1 cellular context compared by ENCODE assay signal in the genomic region with DNA sequence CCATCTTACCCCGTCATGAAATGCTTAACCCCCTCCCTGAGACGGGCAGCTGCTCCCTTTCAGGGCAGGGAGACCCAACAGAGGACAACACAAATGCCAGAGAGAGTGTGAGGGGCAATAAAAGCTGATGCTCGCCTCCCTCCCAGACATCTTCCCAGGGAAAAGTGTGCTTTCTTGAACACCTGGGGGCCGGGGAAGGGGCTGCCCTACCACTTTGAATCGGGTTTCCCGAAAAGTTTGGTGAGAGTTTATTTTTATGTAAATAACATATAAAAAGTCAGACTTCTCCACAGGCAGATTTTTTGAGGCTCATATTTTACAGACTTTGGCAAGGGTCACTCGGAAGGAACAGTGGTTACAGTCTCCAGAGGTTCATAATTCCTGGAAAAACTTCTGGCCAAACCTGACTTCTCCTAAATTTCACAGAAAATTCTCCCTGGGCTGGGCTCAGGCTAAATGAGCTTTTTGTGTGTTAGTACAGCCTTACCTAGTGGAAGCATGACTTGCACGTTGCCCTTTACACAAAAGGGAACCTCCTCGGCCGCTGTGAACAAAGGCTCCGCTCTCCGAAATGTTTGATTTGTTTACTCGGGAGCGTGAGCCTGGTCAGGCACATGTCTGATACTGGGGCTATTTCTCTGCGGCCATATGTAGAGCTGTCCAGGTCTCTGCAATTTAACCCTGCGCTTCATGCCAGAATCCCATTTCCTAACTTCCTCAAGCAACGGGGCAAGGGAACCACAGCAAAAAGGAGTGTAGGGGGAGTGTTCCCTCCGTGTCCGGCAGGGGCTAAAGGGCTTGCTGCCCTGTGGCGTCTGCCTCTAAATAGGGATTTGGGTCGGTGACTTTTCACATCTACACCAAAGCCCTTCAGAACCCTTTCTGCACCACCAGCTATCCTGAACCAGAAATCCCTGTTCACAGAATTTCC.
TF ChIP-seq lines count a peak whose summit lies in the region.

No MANE protein-coding gene starts in this region.

TF ChIP-seq in H1, 55 proteins besides CTCF, POLR2A, EP300 and RAD21:
- no peak for TF ChIP-seq NANOG (IDR thresholded peaks at IDR 0.05; ENCODE audit: insufficient read depth, low read depth, low read length, poor library complexity, severe bottlenecking)
- TF ChIP-seq TAF1 (IDR thresholded peaks at IDR 0.05; ENCODE audit: low read depth, low read length), result no peak
- no peak for TF ChIP-seq RNF2 (IDR thresholded peaks at IDR 0.05; ENCODE audit: borderline replicate concordance, low read depth, low read length, missing control alignments, poor library complexity, severe bottlenecking)
- TF ChIP-seq TAF7 (optimal IDR thresholded peaks at IDR 0.05; ENCODE audit: borderline replicate concordance, low read depth, low read length), result no peak
- no peak for TF ChIP-seq CBX8 (IDR thresholded peaks at IDR 0.05; ENCODE audit: borderline replicate concordance, low read depth, low read length)
- TF ChIP-seq MAFK (IDR thresholded peaks at IDR 0.05; ENCODE audit: low read depth, low read length), result no peak
- no peak for TF ChIP-seq PHF8 (conservative IDR thresholded peaks at IDR 0.05; ENCODE audit: low read depth, low read length)
- no peak for TF ChIP-seq CBX5 (IDR thresholded peaks at IDR 0.05; ENCODE audit: low read depth, low read length)
- TF ChIP-seq CREB1 (IDR thresholded peaks at IDR 0.05), result no peak
- no peak for TF ChIP-seq SP2 (IDR thresholded peaks at IDR 0.05; ENCODE audit: low read length)
- no peak for TF ChIP-seq RXRA (IDR thresholded peaks at IDR 0.05; ENCODE audit: insufficient read depth, low read depth, low read length)
- TF ChIP-seq BACH1 (IDR thresholded peaks at IDR 0.05; ENCODE audit: low read length), result no peak
- 0 out of 2 replicates have a peak, but pooled peaks have one; percentile 9 for TF ChIP-seq MAX (IDR thresholded peaks at IDR 0.05)
- no peak for TF ChIP-seq SP1 (IDR thresholded peaks at IDR 0.05; ENCODE audit: low read depth, low read length)
- no peak for TF ChIP-seq YY1 (IDR thresholded peaks at IDR 0.05; ENCODE audit: low read depth, low read length)
- no peak for TF ChIP-seq SIRT6 (IDR thresholded peaks at IDR 0.05; ENCODE audit: low read length)
- TF ChIP-seq SIN3A (conservative IDR thresholded peaks at IDR 0.05 in 1 of 2, IDR thresholded peaks at IDR 0.05 in 1 of 2; ENCODE audit: low read depth in 1 of 2, low read length in 2 of 2), result peak in 1 of 2 experiments; percentile 63; a peak in 1 of 4 replicates
- TF ChIP-seq SRF (IDR thresholded peaks at IDR 0.05; ENCODE audit: low read depth, low read length), result no peak
- TF ChIP-seq ASH2L (IDR thresholded peaks at IDR 0.05; ENCODE audit: low read length), result peak; percentile 43
- no peak for TF ChIP-seq BCL11A (IDR thresholded peaks at IDR 0.05; ENCODE audit: low read depth in 2 of 2, low read length in 2 of 2)
- peak; percentile 44 for TF ChIP-seq CTBP2 (IDR thresholded peaks at IDR 0.05; ENCODE audit: borderline replicate concordance, insufficient read depth, insufficient read length, low read length)
- peak; percentile 29 for TF ChIP-seq E2F6 (IDR thresholded peaks at IDR 0.05)
TF ChIP-seq in H1: peak in this region for 5.
